ENCODE assay signal across 12 cellular contexts in the genomic region with DNA sequence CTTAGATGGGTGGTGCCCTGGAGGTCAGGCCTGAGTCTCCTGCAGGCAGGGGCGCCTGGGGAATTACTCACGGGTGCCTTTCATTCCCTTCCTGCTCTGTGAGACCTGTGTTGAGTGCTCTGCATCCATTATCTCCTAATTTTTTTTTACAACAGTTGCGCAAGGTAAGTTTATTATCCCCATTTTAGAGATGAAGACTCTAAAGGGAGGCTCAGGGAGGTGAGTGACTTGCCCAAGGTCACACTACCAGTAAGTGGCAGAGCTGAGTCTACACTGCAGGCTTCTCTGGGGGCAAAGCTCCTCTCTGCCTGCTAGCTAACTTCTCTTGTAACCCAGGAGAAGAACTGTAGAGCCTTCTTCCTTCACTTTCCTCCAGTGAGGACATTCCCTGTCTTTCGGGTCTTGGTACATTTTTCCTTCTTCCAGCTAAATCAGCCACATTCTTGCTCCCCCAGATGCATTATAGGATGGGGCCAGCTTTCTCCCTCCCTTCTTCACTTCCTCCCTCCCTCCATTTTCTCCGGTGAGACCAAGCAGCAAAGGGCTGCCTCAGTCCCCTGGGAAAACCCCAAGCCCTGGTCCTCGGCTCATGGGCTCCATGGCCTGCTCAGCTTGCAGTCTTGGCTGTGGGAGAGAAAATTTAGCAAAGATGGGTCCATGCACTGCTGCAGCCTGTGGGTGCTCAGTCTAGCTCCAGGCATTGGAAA. TPM values are rescaled to one million over a fixed set of nuclear protein-coding genes. Genes with fewer than 3 reads are reported as not detected.
DNase-seq lines count a peak whose midpoint lies in the region; ATAC-seq, FAIRE-seq and TF ChIP-seq lines count a peak whose summit lies in the region.
"Had no signal": no experiment of that assay in that cellular context is flagged by ENCODE, and none has a peak within 500 bp of the region (broad histone marks: within the 10 kb centered on the region; RNA-seq: fewer than 3 reads in every experiment).

No MANE protein-coding gene starts in this region.

- H3K18ac ChIP-seq in neuronal stem cell (ENCODE audit: low read length), result peak overlapping the region; percentile 99

- 66% methylated on average over 6 of the region's 6 CpGs for WGBS in mammary epithelial cell (ENCODE audit: low coverage, missing lambda C conversion rate)
- WGBS in neuronal stem cell (ENCODE audit: extremely low coverage in 2 of 2, insufficient read length in 2 of 2, insufficient replicate concordance in 1 of 2), 2 donors, result no CpG with 5 or more reads among the region's 6 CpGs

- in situ Hi-C loops in mammary epithelial cell (cut with MboI; ENCODE audit: low sequenced_read_pairs in 2 of 2), result no loop called here

- H3K79me2 ChIP-seq in OCI-LY1 (ENCODE audit: insufficient read depth, low read length) (no peaks in the 10 kb centered on the region), mammary epithelial cell (ENCODE audit: insufficient read depth, low read length) (peaks cover 22% of the 10 kb centered on the region)

- no peak overlapping the region for H3K14ac ChIP-seq in neuronal stem cell (ENCODE audit: low read length)

- H3K27me3 ChIP-seq in OCI-LY1 (ENCODE audit: insufficient read depth, low read length), result no peaks in the 10 kb centered on the region
- H3K27me3 ChIP-seq in mammary epithelial cell (ENCODE audit: insufficient read depth, low read length), result no peaks in the 10 kb centered on the region
- peaks cover 0 to 2% (median 0%) of the 10 kb centered on the region in 3 experiments for H3K27me3 ChIP-seq in neuronal stem cell (ENCODE audit: control insufficient read depth in 3 of 3, insufficient read depth in 3 of 3, low read depth in 1 of 3, low read length in 3 of 3)

- peaks cover 40% of the 10 kb centered on the region for H3K4me1 ChIP-seq in OCI-LY1 (ENCODE audit: insufficient read depth, low read length, severe bottlenecking)
- peaks cover 33% of the 10 kb centered on the region for H3K4me1 ChIP-seq in mammary epithelial cell (ENCODE audit: insufficient read depth, low read length)
- H3K4me1 ChIP-seq in neuronal stem cell (ENCODE audit: control insufficient read depth in 2 of 2, insufficient read depth in 1 of 2, low read depth in 1 of 2, low read length in 2 of 2), result peaks cover 26 to 30% of the 10 kb centered on the region in 2 donors

- H2BK5ac ChIP-seq in neuronal stem cell (ENCODE audit: low read length), result no peak overlapping the region

- DNase-seq in GM12892 (ENCODE audit: insufficient read length) (no peak), mammary epithelial cell (no peak), neuronal stem cell (ENCODE audit: low spot score) (no peak), GM20000 (ENCODE audit: low spot score) (no peak), NCI-H446 (lab: John Stamatoyannopoulos, UW) (no peak)
- DNase-seq in activated CD4-positive, alpha-beta T cell treated with anti-CD3 and anti-CD28 coated beads for 4 hours, result no peak
- DNase-seq: central memory CD4-positive, alpha-beta T cell; NCI-H526 treated with DMSO at 0.1 percent for 48 hours had no signal

- dilution Hi-C loops in mammary epithelial cell (cut with HindIII; ENCODE audit: low sequenced_read_pairs), result loop anchor here (5.0 to 10.0 kb wide), 5 partner anchors 39 to 214 kb away; partner anchors contain the start of genes DDX41 and F12

- peak overlapping the region; percentile 82 for H2AK5ac ChIP-seq in neuronal stem cell (ENCODE audit: low read depth, low read length)

- peak; percentile 54 for FAIRE-seq in GM12892 (lab: Jason Lieb, UNC)

- H2BK12ac ChIP-seq in neuronal stem cell (ENCODE audit: low read length), result no peak overlapping the region

- no peak overlapping the region for H4K91ac ChIP-seq in neuronal stem cell (ENCODE audit: low read depth, low read length, poor library complexity)

- H2BK120ac ChIP-seq in neuronal stem cell (ENCODE audit: low read depth, low read length), result no peak overlapping the region

- no peak overlapping the region for H4K8ac ChIP-seq in neuronal stem cell (ENCODE audit: low read depth, low read length)

- H3K9me3 ChIP-seq in OCI-LY1 (ENCODE audit: low read length) (no peaks in the 10 kb centered on the region), mammary epithelial cell (replicated peaks; ENCODE audit: insufficient read depth, low read length) (no peaks in the 10 kb centered on the region), neuronal stem cell (replicated peaks in 1 of 2; ENCODE audit: control insufficient read depth in 2 of 2, insufficient read depth in 1 of 2, low read depth in 1 of 2, low read length in 2 of 2) (no peaks in the 10 kb centered on the region)
- H3K9me3 ChIP-seq: stomach had no signal

- H3K9me2 ChIP-seq in OCI-LY1 (ENCODE audit: low read depth, low read length), result no peaks in the 10 kb centered on the region

- no peak overlapping the region for H3K23ac ChIP-seq in neuronal stem cell (ENCODE audit: low read depth, low read length, poor library complexity)

- H2AFZ ChIP-seq in OCI-LY1 (ENCODE audit: low read length) (no peak overlapping the region), mammary epithelial cell (ENCODE audit: low read depth, low read length) (no peak overlapping the region), neuronal stem cell (ENCODE audit: low read length) (no peak overlapping the region)

- peak overlapping the region; percentile 54; the same call in 1 of the 2 replicates for H3K9ac ChIP-seq in OCI-LY1 (ENCODE audit: low read length)
- no peak overlapping the region for H3K9ac ChIP-seq in mammary epithelial cell (ENCODE audit: insufficient read depth, low read length)
- H3K9ac ChIP-seq in neuronal stem cell (ENCODE audit: low read depth, low read length, poor library complexity), result no peak overlapping the region

- H4K20me1 ChIP-seq in OCI-LY1 (ENCODE audit: insufficient read depth, low read length), result no peaks in the 10 kb centered on the region
- no peaks in the 10 kb centered on the region for H4K20me1 ChIP-seq in mammary epithelial cell (ENCODE audit: insufficient read depth, low read length)

- H3K4me2 ChIP-seq in OCI-LY1 (ENCODE audit: low read length) (peak overlapping the region; percentile 59), mammary epithelial cell (ENCODE audit: insufficient read depth, low read depth, low read length) (peak overlapping the region; percentile 87), neuronal stem cell (ENCODE audit: insufficient read depth, low read length, poor library complexity, severe bottlenecking) (peak overlapping the region; percentile 54)

- ATAC-seq in HG03457 (IDR thresholded peaks at IDR 0.05; ENCODE audit: unreplicated experiment), result no peak

- no TSS peak for BruUV-seq in mammary epithelial cell (replicated peaks; lab: Mats Ljungman, UMichigan)

- peaks cover 2% of the 10 kb centered on the region for H3K79me1 ChIP-seq in neuronal stem cell (ENCODE audit: low read depth, low read length)

- H3F3A ChIP-seq in OCI-LY1 (ENCODE audit: insufficient read depth, low read length), result no peaks in the 10 kb centered on the region

- H3K36me3 ChIP-seq in OCI-LY1 (ENCODE audit: insufficient read depth, low read length) (no peaks in the 10 kb centered on the region; the same call in 1 of the 2 replicates), mammary epithelial cell (ENCODE audit: insufficient read depth, low read length) (no peaks in the 10 kb centered on the region), neuronal stem cell (replicated peaks in 1 of 2; ENCODE audit: control insufficient read depth in 2 of 2, insufficient read depth in 2 of 2, low read length in 2 of 2) (peaks cover 0 to 19% of the 10 kb centered on the region in 2 donors)
- H3K36me3 ChIP-seq: stomach had no signal

- intact Hi-C loops in mammary epithelial cell (cut with micrococcal nuclease), result loop anchor here (1.0 kb wide), 1 partner anchor 22 kb away; the partner anchor contains the start of gene GRK6

- H3K4ac ChIP-seq in neuronal stem cell (ENCODE audit: low read length), result no peak overlapping the region

- H3K27ac ChIP-seq in OCI-LY1 (ENCODE audit: low read depth, low read length, poor library complexity, severe bottlenecking), result peak overlapping the region; percentile 69
- no peak overlapping the region for H3K27ac ChIP-seq in mammary epithelial cell (ENCODE audit: insufficient read depth, low read depth, low read length)
- H3K27ac ChIP-seq in neuronal stem cell (replicated peaks; ENCODE audit: low read length), result peak overlapping the region; percentile 89

- CTCF ChIA-PET in mammary epithelial cell (lab: Charles Lee; ENCODE audit: low non-redundant PET), result no interaction called here

- H2BK15ac ChIP-seq in neuronal stem cell (ENCODE audit: low read length), result peak overlapping the region; percentile 22

- TF ChIP-seq CTCF in OCI-LY1 (IDR thresholded peaks at IDR 0.05; ENCODE audit: low read length), result no peak
- no peak for TF ChIP-seq CTCF in mammary epithelial cell (conservative IDR thresholded peaks at IDR 0.05 in 1 of 2, IDR thresholded peaks at IDR 0.05 in 1 of 2; ENCODE audit: extremely low read depth in 1 of 2, insufficient read depth in 1 of 2, low read depth in 1 of 2, low read length in 2 of 2)
- no peak for TF ChIP-seq CTCF in GM20000 (IDR thresholded peaks at IDR 0.05; ENCODE audit: extremely low read depth, missing control alignments)

- TF ChIP-seq POLR2A in GM12892 (IDR thresholded peaks at IDR 0.05; ENCODE audit: low read depth, low read length), result no peak

- H3K4me3 ChIP-seq in OCI-LY1 (ENCODE audit: low read depth, low read length, poor library complexity, severe bottlenecking), result peak overlapping the region; percentile 47
- peak overlapping the region in 1 of 3 experiments; percentile 67 for H3K4me3 ChIP-seq in mammary epithelial cell (replicated peaks in 1 of 3; ENCODE audit: insufficient read depth in 1 of 3, low read depth in 2 of 3, low read length in 3 of 3)
- H3K4me3 ChIP-seq in neuronal stem cell (ENCODE audit: low read length in 2 of 2), result no peak overlapping the region

RNA-seq across cellular contexts. Expression of gene PRR7, which starts 1.8 kb away (rescaled TPM):
- 0.34 TPM for polyA plus RNA-seq in GM12892 (2012; ENCODE audit: missing spikeins)
- 10 to 100 TPM; 13.9 to 23.3 TPM for total RNA-seq in mammary epithelial cell
- 14.2 TPM for polyA plus RNA-seq in mammary epithelial cell
- polyA minus RNA-seq in mammary epithelial cell, result 1.2 TPM
- polyA plus RNA-seq in neuronal stem cell (2013, experiment 1 of 2), result 26.8 TPM
- 26.8 TPM for polyA plus RNA-seq in neuronal stem cell (2013, experiment 2 of 2)

RNA-seq across cellular contexts. Expression of gene GRK6, which starts 21.9 kb away (rescaled TPM):
- polyA plus RNA-seq in GM12892 (2012; ENCODE audit: missing spikeins), result 26.9 TPM
- total RNA-seq in mammary epithelial cell, result 10 to 100 TPM; 25.8 to 39.1 TPM
- 28.7 TPM for polyA plus RNA-seq in mammary epithelial cell
- polyA minus RNA-seq in mammary epithelial cell, result 11.4 TPM
- polyA plus RNA-seq in neuronal stem cell (2013, experiment 1 of 2), result 27.8 TPM
- polyA plus RNA-seq in neuronal stem cell (2013, experiment 2 of 2), result 27.7 TPM

RNA-seq across cellular contexts. Expression of gene DBN1, which starts 25.0 kb away (rescaled TPM):
- polyA plus RNA-seq in GM12892 (2012; ENCODE audit: missing spikeins), result 6.8 TPM
- 100 to 1,000 TPM in 1 of 2 donors, 10 to 100 TPM in 1; 80.3 to 107 TPM for total RNA-seq in mammary epithelial cell
- polyA plus RNA-seq in mammary epithelial cell, result 35.0 TPM
- 42.0 TPM for polyA minus RNA-seq in mammary epithelial cell
- polyA plus RNA-seq in neuronal stem cell (2013, experiment 1 of 2), result 205 TPM
- polyA plus RNA-seq in neuronal stem cell (2013, experiment 2 of 2), result 197 TPM

RNA-seq across cellular contexts. Expression of gene F12, which starts 39.0 kb away (rescaled TPM):
- 0.74 TPM for polyA plus RNA-seq in GM12892 (2012; ENCODE audit: missing spikeins)
- 1 to 10 TPM; 4.3 to 5.7 TPM for total RNA-seq in mammary epithelial cell
- 5.4 TPM for polyA plus RNA-seq in mammary epithelial cell
- 0.88 TPM for polyA minus RNA-seq in mammary epithelial cell
- 2.1 TPM for polyA plus RNA-seq in neuronal stem cell (2013, experiment 1 of 2)
- 2.5 TPM for polyA plus RNA-seq in neuronal stem cell (2013, experiment 2 of 2)

RNA-seq across cellular contexts. Expression of gene PFN3, which starts 47.9 kb away (rescaled TPM):
- not detected for polyA plus RNA-seq in GM12892 (2012; ENCODE audit: missing spikeins)
- not detected for total RNA-seq in mammary epithelial cell
- not detected for polyA plus RNA-seq in mammary epithelial cell
- not detected for polyA minus RNA-seq in mammary epithelial cell
- polyA plus RNA-seq in neuronal stem cell (2013, experiment 1 of 2), result not detected
- polyA plus RNA-seq in neuronal stem cell (2013, experiment 2 of 2), result not detected
- total RNA-seq: renal cortical epithelial cell, stomach had no signal
- polyA plus RNA-seq: stomach had no signal
